Comparison of ENCODE assay signal across 36 cellular contexts in the genomic region with DNA sequence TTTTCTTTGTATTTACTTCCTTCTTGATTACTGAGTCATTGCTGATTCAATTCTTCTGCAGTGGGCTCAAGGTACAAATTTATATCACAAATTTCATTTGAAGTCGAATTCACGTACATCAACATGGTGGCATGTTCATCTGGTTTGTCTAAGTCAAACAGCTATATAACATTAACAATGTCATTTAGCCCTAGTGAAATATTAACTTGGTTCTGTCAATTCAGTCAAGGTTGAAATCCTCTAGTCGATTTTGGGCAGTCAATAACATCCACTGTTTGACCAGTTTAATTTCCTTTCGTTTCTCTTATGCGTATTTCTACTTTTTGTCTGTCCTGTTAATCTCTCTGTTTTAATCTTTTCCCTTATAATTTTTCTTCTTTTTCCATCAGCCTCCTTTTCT.
"Had no signal": no experiment of that assay in that cellular context is flagged by ENCODE, and none has a peak within 500 bp of the region (broad histone marks: within the 10 kb centered on the region; RNA-seq: fewer than 3 reads in every experiment).

No MANE protein-coding gene starts in this region.

- H3K4me3 ChIP-seq: ascending aorta, cardiac muscle cell, MG63, PC-9 had no signal

- H3K36me3 ChIP-seq: ascending aorta, cardiac muscle cell had no signal

- H3K4me2 ChIP-seq: PC-9 had no signal

- H3K36me3 Mint-ChIP-seq: activated CD4-positive, alpha-beta memory T cell treated with anti-CD3 and anti-CD28 coated beads for 36 hours; activated CD8-positive, alpha-beta memory T cell treated with anti-CD3 and anti-CD28 coated beads, Interleukin-2, amount 10 ng/mL, durations not matched to agents 7 days and 5 days; activated naive CD4-positive, alpha-beta T cell treated with anti-CD3 and anti-CD28 coated beads, Interleukin-2, amount 10 ng/mL, durations not matched to agents 7 days and 5 days; activated naive CD8-positive, alpha-beta T cell treated with anti-CD3 and anti-CD28 coated beads, Interleukin-2, amount 10 ng/mL, durations not matched to agents 7 days and 5 days; T-cell had no signal

- H3K9me3 Mint-ChIP-seq: activated B cell treated with CpG ODN at 0.5 μM for 24 hours; activated CD4-positive, alpha-beta memory T cell treated with anti-CD3 and anti-CD28 coated beads for 36 hours; activated naive CD4-positive, alpha-beta T cell treated with anti-CD3 and anti-CD28 coated beads, Interleukin-2, amount 10 ng/mL, durations not matched to agents 7 days and 5 days; activated naive CD8-positive, alpha-beta T cell treated with anti-CD3 and anti-CD28 coated beads, Interleukin-2, amount 10 ng/mL, durations not matched to agents 7 days and 5 days; T-cell had no signal

- H3K4me3 Mint-ChIP-seq: activated B cell treated with CpG ODN at 0.5 μM for 24 hours; activated CD4-positive, alpha-beta memory T cell treated with anti-CD3 and anti-CD28 coated beads for 36 hours; activated CD8-positive, alpha-beta memory T cell treated with anti-CD3 and anti-CD28 coated beads, Interleukin-2, amount 10 ng/mL, durations not matched to agents 7 days and 5 days; activated naive CD4-positive, alpha-beta T cell treated with anti-CD3 and anti-CD28 coated beads, Interleukin-2, amount 10 ng/mL, durations not matched to agents 7 days and 5 days; activated naive CD8-positive, alpha-beta T cell treated with anti-CD3 and anti-CD28 coated beads, Interleukin-2, amount 10 ng/mL, durations not matched to agents 7 days and 5 days; T-cell; T-helper 17 cell had no signal

- DNase-seq: activated B cell treated with CpG ODN at 0.5 μM for 24 hours; activated CD4-positive, alpha-beta memory T cell treated with anti-CD3 and anti-CD28 coated beads for 36 hours; activated CD4-positive, alpha-beta T cell treated with anti-CD3 and anti-CD28 coated beads for 4 hours; activated CD4-positive, alpha-beta T cell treated with anti-CD3 and anti-CD28 coated beads, Interleukin-2, amount 50 U/mL, for 1 hour; activated CD4-positive, CD25-positive, alpha-beta regulatory T cell treated with anti-CD3 and anti-CD28 coated beads, Interleukin-2, amount 50 U/mL, for 72 hours; activated CD8-positive, alpha-beta memory T cell treated with anti-CD3 and anti-CD28 coated beads for 24 hours; activated CD8-positive, alpha-beta memory T cell treated with anti-CD3 and anti-CD28 coated beads, Interleukin-2, amount 10 ng/mL, durations not matched to agents 7 days and 5 days; activated CD8-positive, alpha-beta memory T cell treated with anti-CD3 and anti-CD28 coated beads, Interleukin-2, amount 50 U/mL, for 48 hours; activated effector memory CD4-positive, alpha-beta T cell treated with Interleukin-2 at 50 U/mL for 16 hours; activated naive CD4-positive, alpha-beta T cell treated with anti-CD3 and anti-CD28 coated beads, Interleukin-2, amount 10 ng/mL, durations not matched to agents 7 days and 5 days; activated naive CD8-positive, alpha-beta T cell treated with anti-CD3 and anti-CD28 coated beads, Interleukin-2, amount 10 ng/mL, durations not matched to agents 7 days and 5 days; activated T-cell treated with anti-CD3 and anti-CD28 coated beads, Interleukin-2, amount 50 U/mL, for 48 hours; amygdala; Kasumi-1; KG1; MG63; NCI-H1048; NCI-H1105 treated with DMSO at 0.1 percent for 48 hours; NCI-H1436; NCI-H1694; NCI-H1930; NCI-H345; NCI-H510A; NCI-H526; NCI-H748 treated with DMSO at 0.1 percent for 48 hours; NK-92 treated with Interleukin-12 subunit alpha and Interleukin-12 subunit beta, amount 100 ng/mL, for 24 hours; PC-9; SIG-M5; T-cell; T-helper 17 cell had no signal

- H3K27ac Mint-ChIP-seq: activated B cell treated with CpG ODN at 0.5 μM for 24 hours; activated CD4-positive, alpha-beta memory T cell treated with anti-CD3 and anti-CD28 coated beads for 36 hours; activated CD8-positive, alpha-beta memory T cell treated with anti-CD3 and anti-CD28 coated beads, Interleukin-2, amount 10 ng/mL, durations not matched to agents 7 days and 5 days; activated naive CD4-positive, alpha-beta T cell treated with anti-CD3 and anti-CD28 coated beads, Interleukin-2, amount 10 ng/mL, durations not matched to agents 7 days and 5 days; activated naive CD8-positive, alpha-beta T cell treated with anti-CD3 and anti-CD28 coated beads, Interleukin-2, amount 10 ng/mL, durations not matched to agents 7 days and 5 days; T-cell; T-helper 17 cell had no signal

- H3K27me3 ChIP-seq: ascending aorta, MG63 had no signal

- H2AFZ ChIP-seq: PC-9 had no signal

- H3K27ac ChIP-seq: ascending aorta, cardiac muscle cell, PC-9, RWPE1, VCaP had no signal

- ATAC-seq: activated CD8-positive, alpha-beta memory T cell treated with anti-CD3 and anti-CD28 coated beads, Interleukin-2, amount 10 ng/mL, durations not matched to agents 7 days and 5 days; Right ventricle myocardium inferior; SK-N-SH treated with all-trans-retinoic acid at 6 μM for 48 hours; T-cell; T-helper 17 cell had no signal
